8 cellular contexts compared by ENCODE assay signal in genomic region chr20:30376430-30376766, GRCh38.
DNase-seq lines count a peak whose midpoint lies in the region; ATAC-seq and TF ChIP-seq lines count a peak whose summit lies in the region.
"Not testable (repeated sequence)": the region's sequence is repeated elsewhere in the genome, so short reads cannot be mapped to it uniquely, and the experiment has no call there.

No MANE protein-coding gene starts in this region.

- not testable (repeated sequence) for TF ChIP-seq CTCF in brain microvascular endothelial cell (IDR thresholded peaks at IDR 0.05; ENCODE audit: low read depth, low read length, missing control alignments); fibroblast of mammary gland (conservative IDR thresholded peaks at IDR 0.05; ENCODE audit: control insufficient read depth, insufficient read depth, low read depth, low read length); right lobe of liver (IDR thresholded peaks at IDR 0.05); progenitor cell of endocrine pancreas (IDR thresholded peaks at IDR 0.05; ENCODE audit: unreplicated experiment); tibial artery (IDR thresholded peaks at IDR 0.05)

- H3K27me3 ChIP-seq in CD4-positive, alpha-beta memory T cell (ENCODE audit: insufficient read depth, low read length); brain microvascular endothelial cell (replicated peaks); right lobe of liver; tibial artery: not testable (repeated sequence)

- H3K27ac Mint-ChIP-seq in CD4-positive, alpha-beta memory T cell, result peak overlapping the region; percentile 83 to 100 (median 96)
- H3K27ac Mint-ChIP-seq in activated CD4-positive, alpha-beta T cell treated with anti-CD3 and anti-CD28 coated beads, Interleukin-2, amount 10 ng/mL, durations not matched to agents 24 days and 14 days, result peak overlapping the region; percentile 91
- H3K27ac Mint-ChIP-seq in progenitor cell of endocrine pancreas, result not testable (repeated sequence)

- intact Hi-C loops in CD4-positive, alpha-beta memory T cell (cut with micrococcal nuclease), result loop anchor here (2.0 kb wide), 1 partner anchor 94 kb away; no protein-coding TSS in a partner anchor
- intact Hi-C loops in activated CD4-positive, alpha-beta T cell treated with anti-CD3 and anti-CD28 coated beads, Interleukin-2, amount 10 ng/mL, durations not matched to agents 24 days and 14 days (cut with micrococcal nuclease), result loop anchor here (5.0 to 10.0 kb wide), 3 partner anchors 94 to 1772 kb away; no protein-coding TSS in a partner anchor
- intact Hi-C loops in right lobe of liver (cut with DNase I); tibial artery (cut with DNase I; ENCODE audit: low total_unique reads): not testable (repeated sequence)

- not testable (repeated sequence) for H3K4me1 ChIP-seq in CD4-positive, alpha-beta memory T cell (ENCODE audit: insufficient read depth, low read length); right lobe of liver
- peaks cover 0 to 19% (median 0%) of the 10 kb centered on the region in 4 donors for H3K4me1 ChIP-seq in tibial artery

- peak overlapping the region in 1 of 2 donors; percentile 82 for H3K4me3 ChIP-seq in CD4-positive, alpha-beta memory T cell (ENCODE audit: low read length in 2 of 2)
- H3K4me3 ChIP-seq in brain microvascular endothelial cell (ENCODE audit: low read depth, low read length) (peak overlapping the region; percentile 50), fibroblast of mammary gland (ENCODE audit: control insufficient read depth, low read depth, low read length) (peak overlapping the region; percentile 36), right lobe of liver (peak overlapping the region; percentile 60 to 74 (median 68)), tibial artery (peak overlapping the region; percentile 73 to 90)

- CTCF ChIA-PET in CD4-positive, alpha-beta memory T cell (lab: Charles Lee; ENCODE audit: partially characterized antibody), result interaction anchor here (1.3 kb wide), 1 partner anchor 15 kb away, joined by 4 read pairs; no protein-coding TSS in a partner anchor

- not testable (repeated sequence) for H3K9me3 ChIP-seq in CD4-positive, alpha-beta memory T cell (ENCODE audit: control insufficient read depth in 1 of 2, low read length in 2 of 2); KOPT-K1 (ENCODE audit: insufficient read depth, low read length, poor library complexity, severe bottlenecking); right lobe of liver; tibial artery

- peaks cover 7 to 43% (median 14%) of the 10 kb centered on the region in 4 donors for H3K4me1 Mint-ChIP-seq in CD4-positive, alpha-beta memory T cell
- peaks cover 19% of the 10 kb centered on the region for H3K4me1 Mint-ChIP-seq in activated CD4-positive, alpha-beta T cell treated with anti-CD3 and anti-CD28 coated beads, Interleukin-2, amount 10 ng/mL, durations not matched to agents 24 days and 14 days
- H3K4me1 Mint-ChIP-seq in progenitor cell of endocrine pancreas (ENCODE audit: low read depth), result not testable (repeated sequence)

- H3K36me3 ChIP-seq in CD4-positive, alpha-beta memory T cell (ENCODE audit: insufficient read depth, low read length); KOPT-K1 (ENCODE audit: insufficient read depth, low read length); brain microvascular endothelial cell (replicated peaks); right lobe of liver; tibial artery: not testable (repeated sequence)

- WGBS in right lobe of liver (ENCODE audit: insufficient coverage, low coverage, low lambda C conversion rate, missing lambda C conversion rate), result 78% methylated on average over 13 of the region's 14 CpGs

- peak overlapping the region in 7 of 8 donors; percentile 79 to 97 (median 84) for H3K4me3 Mint-ChIP-seq in CD4-positive, alpha-beta memory T cell
- peak overlapping the region; percentile 97 for H3K4me3 Mint-ChIP-seq in activated CD4-positive, alpha-beta T cell treated with anti-CD3 and anti-CD28 coated beads, Interleukin-2, amount 10 ng/mL, durations not matched to agents 24 days and 14 days
- H3K4me3 Mint-ChIP-seq in progenitor cell of endocrine pancreas (ENCODE audit: low read depth), result peak overlapping the region; percentile 29

- in situ Hi-C loops in brain microvascular endothelial cell (cut with HindIII; ENCODE audit: low pct_ligation_motif_present, low sequenced_read_pairs), result not testable (repeated sequence)

- not testable (repeated sequence) for H3K27me3 Mint-ChIP-seq in CD4-positive, alpha-beta memory T cell; activated CD4-positive, alpha-beta T cell treated with anti-CD3 and anti-CD28 coated beads, Interleukin-2, amount 10 ng/mL, durations not matched to agents 24 days and 14 days; progenitor cell of endocrine pancreas

- POLR2A ChIA-PET in CD4-positive, alpha-beta memory T cell (lab: Charles Lee; ENCODE audit: partially characterized antibody), result not testable (repeated sequence)

- ATAC-seq in right lobe of liver, result not testable (repeated sequence)

- DNase-seq in CD4-positive, alpha-beta memory T cell; brain microvascular endothelial cell; fibroblast of mammary gland (ENCODE audit: low read depth); right lobe of liver; progenitor cell of endocrine pancreas (ENCODE audit: low spot score, unreplicated experiment); tibial artery: not testable (repeated sequence)
- DNase-seq in activated CD4-positive, alpha-beta T cell treated with anti-CD3 and anti-CD28 coated beads, Interleukin-2, amount 10 ng/mL, durations not matched to agents 24 days and 14 days, result peak; percentile 57

- not testable (repeated sequence) for TF ChIP-seq POLR2A in right lobe of liver (IDR thresholded peaks at IDR 0.05)

- peaks cover 4 to 10% of the 10 kb centered on the region in 2 donors for H3K36me3 Mint-ChIP-seq in CD4-positive, alpha-beta memory T cell
- H3K36me3 Mint-ChIP-seq in activated CD4-positive, alpha-beta T cell treated with anti-CD3 and anti-CD28 coated beads, Interleukin-2, amount 10 ng/mL, durations not matched to agents 24 days and 14 days (ENCODE audit: low read depth), result peaks cover 10% of the 10 kb centered on the region
- not testable (repeated sequence) for H3K36me3 Mint-ChIP-seq in progenitor cell of endocrine pancreas (ENCODE audit: insufficient read depth)

- H3K9me3 Mint-ChIP-seq in CD4-positive, alpha-beta memory T cell, result peaks cover 0 to 25% (median 2%) of the 10 kb centered on the region in 8 donors
- peaks cover 12% of the 10 kb centered on the region for H3K9me3 Mint-ChIP-seq in activated CD4-positive, alpha-beta T cell treated with anti-CD3 and anti-CD28 coated beads, Interleukin-2, amount 10 ng/mL, durations not matched to agents 24 days and 14 days
- peaks cover 36% of the 10 kb centered on the region for H3K9me3 Mint-ChIP-seq in progenitor cell of endocrine pancreas (ENCODE audit: low read depth)

- H3K27ac ChIP-seq in CD4-positive, alpha-beta memory T cell (ENCODE audit: low read depth, low read length), result peak overlapping the region; percentile 91
- H3K27ac ChIP-seq in KOPT-K1 (ENCODE audit: low read depth, low read length, poor library complexity, severe bottlenecking) (peak overlapping the region; percentile 83), tibial artery (peak overlapping the region; percentile 78 to 86)
- H3K27ac ChIP-seq in brain microvascular endothelial cell, right lobe of liver: not testable (repeated sequence)

Comparison
In these comparisons a context has a peak if more than half of its experiments do, and no peak if none do; other contexts are left out.
1. H3K4me3 Mint-ChIP-seq: peak in every context shown above with its lines; median percentile 97 in activated CD4-positive, alpha-beta T cell treated with anti-CD3 and anti-CD28 coated beads, Interleukin-2, amount 10 ng/mL, durations not matched to agents 24 days and 14 days; 84 in CD4-positive, alpha-beta memory T cell; 29 in progenitor cell of endocrine pancreas.